ENCODE assay signal across 19 cellular contexts in the genomic region with DNA sequence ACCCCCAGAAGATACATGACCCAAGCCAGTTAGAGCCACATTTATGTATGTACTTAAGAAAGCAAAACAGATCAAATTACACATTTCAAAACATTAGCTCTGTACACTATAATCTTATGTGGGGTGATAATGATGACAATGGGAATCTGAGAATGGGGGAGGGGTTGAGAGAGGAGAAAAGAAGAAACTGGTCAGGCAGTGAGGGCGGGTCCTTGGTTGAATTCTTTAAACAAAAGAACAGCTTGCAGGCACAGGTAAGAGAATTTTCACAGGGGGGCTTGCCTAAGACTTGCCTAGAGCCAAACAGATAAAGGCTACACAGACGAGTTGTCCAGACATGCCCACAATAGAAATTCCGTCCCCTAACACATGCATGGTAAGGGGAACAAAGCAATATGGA.
A peak's percentile ranks its signal among the peaks of the same experiment; 100 is the strongest.
DNase-seq lines count a peak whose midpoint lies in the region; FAIRE-seq and TF ChIP-seq lines count a peak whose summit lies in the region.
"Had no signal": no experiment of that assay in that cellular context is flagged by ENCODE, and none has a peak within 500 bp of the region (broad histone marks: within the 10 kb centered on the region; RNA-seq: fewer than 3 reads in every experiment).

No MANE protein-coding gene starts in this region.

- H3K27me3 Mint-ChIP-seq in type B pancreatic cell, result no peaks in the 10 kb centered on the region

- peak overlapping the region; percentile 92 for H2BK120ac ChIP-seq in H1 (replicated peaks; ENCODE audit: low read depth, low read length)

- H3K23ac ChIP-seq in H1 (ENCODE audit: insufficient read length), result no peak overlapping the region

- no peaks in the 10 kb centered on the region for H4K20me1 ChIP-seq in H1 (replicated peaks in 1 of 2; ENCODE audit: control insufficient read depth in 1 of 2, insufficient read depth in 2 of 2, low read length in 2 of 2)

- no peak overlapping the region for H3K14ac ChIP-seq in H1 (ENCODE audit: insufficient read length)

- H2BK12ac ChIP-seq in H1 (ENCODE audit: low read depth, low read length), result no peak overlapping the region; the same call in 1 of the 2 replicates

- H3K27ac ChIP-seq in H1 (ENCODE audit: low read depth, low read length), result no peak overlapping the region
- H3K27ac ChIP-seq: C4-2B, SJCRH30 had no signal

- TF ChIP-seq RAD21 in H1 (IDR thresholded peaks at IDR 0.05 in 1 of 2, conservative IDR thresholded peaks at IDR 0.05 in 1 of 2; ENCODE audit: low read depth in 2 of 2, low read length in 2 of 2), result no peak

- no peaks in the 10 kb centered on the region for H3K9me3 ChIP-seq in H1 (ENCODE audit: insufficient read depth in 2 of 2, low read depth in 1 of 2, low read length in 1 of 2)
- no peaks in the 10 kb centered on the region; the same call in 1 of the 2 replicates for H3K9me3 ChIP-seq in HAP-1
- H3K9me3 ChIP-seq: MG63, SJCRH30 had no signal

- H2BK5ac ChIP-seq in H1 (ENCODE audit: low read depth, low read length), result no peak overlapping the region; the same call in 1 of the 2 replicates

- H3K9me3 Mint-ChIP-seq in type B pancreatic cell, result peaks cover 4% of the 10 kb centered on the region

- H3K9ac ChIP-seq in H1 (replicated peaks in 1 of 4; ENCODE audit: extremely low read depth in 1 of 4, low read depth in 3 of 4, low read length in 3 of 4), result no peak overlapping the region

- no peak for FAIRE-seq in H1 (lab: Jason Lieb, UNC)
- FAIRE-seq: H54 had no signal

- no peak overlapping the region for H3K4me3 Mint-ChIP-seq in type B pancreatic cell
- H3K4me3 Mint-ChIP-seq: HFFc6 had no signal

- H3K4me1 Mint-ChIP-seq in type B pancreatic cell (ENCODE audit: unreplicated experiment), result no peaks in the 10 kb centered on the region

- 80% methylated on average over 3 of the region's 3 CpGs; no CpG with 5 or more reads in 1 of the 2 experiments for WGBS in H1 (ENCODE audit: extremely low coverage in 1 of 2, insufficient coverage in 1 of 2, insufficient read length in 1 of 2, insufficient replicate concordance in 2 of 2, low coverage in 1 of 2, low lambda C conversion rate in 2 of 2, missing lambda C conversion rate in 1 of 2), 2 experiments

- no peak overlapping the region for H2AK5ac ChIP-seq in H1 (ENCODE audit: low read depth, low read length)

- no peak for TF ChIP-seq POLR2A in H1 (IDR thresholded peaks at IDR 0.05; ENCODE audit: control extremely low read depth in 1 of 2, low read depth in 2 of 2, low read length in 2 of 2)

- H3K4me2 ChIP-seq in H1 (ENCODE audit: insufficient read depth in 1 of 2, low read depth in 2 of 2, low read length in 2 of 2), result no peak overlapping the region

- H4K8ac ChIP-seq in H1 (ENCODE audit: extremely low read depth, insufficient read depth, low read length), result no peak overlapping the region

- no peaks in the 10 kb centered on the region for H3K79me1 ChIP-seq in H1 (ENCODE audit: low read depth, low read length)

- no peaks in the 10 kb centered on the region for H3K36me3 Mint-ChIP-seq in type B pancreatic cell

- H4K5ac ChIP-seq in H1 (ENCODE audit: insufficient read length, low read depth, low read length), result no peak overlapping the region

- H3K79me2 ChIP-seq in H1 (ENCODE audit: control insufficient read depth in 1 of 2, insufficient read depth in 2 of 2, low read length in 2 of 2), result no peaks in the 10 kb centered on the region; a peak in 1 of 4 replicates

- H3K4me1 ChIP-seq in H1 (replicated peaks in 1 of 4; ENCODE audit: control insufficient read depth in 3 of 4, insufficient read depth in 4 of 4, low read length in 3 of 4) (peaks cover 0 to 6% (median 0%) of the 10 kb centered on the region in 4 experiments; a peak in 2 of 7 replicates), HAP-1 (no peaks in the 10 kb centered on the region)
- H3K4me1 ChIP-seq: SJCRH30 had no signal

- no peak overlapping the region for H2AFZ ChIP-seq in H1 (ENCODE audit: low read length)

- TF ChIP-seq EP300 in H1 (IDR thresholded peaks at IDR 0.05; ENCODE audit: borderline replicate concordance in 1 of 2, low read depth in 2 of 2, low read length in 2 of 2), result no peak

- H3K18ac ChIP-seq in H1 (ENCODE audit: extremely low read depth, low read length), result 0 out of 2 replicates have a peak overlapping the region, but pooled peaks have one; percentile 42

- H2BK20ac ChIP-seq in H1 (ENCODE audit: low read length), result no peak overlapping the region

- H2BK15ac ChIP-seq in H1 (ENCODE audit: low read length), result no peak overlapping the region

- DNase-seq in NCI-H510A treated with DMSO at 0.1 percent for 48 hours (lab: John Stamatoyannopoulos, UW) (peak; percentile 3), NCI-H510A (lab: John Stamatoyannopoulos, UW) (no peak), NCI-H2227 treated with DMSO at 0.1 percent for 48 hours (lab: John Stamatoyannopoulos, UW) (peak; percentile 9), H1 (ENCODE audit: low read depth in 1 of 2, low spot score in 2 of 2) (no peak), type B pancreatic cell (ENCODE audit: extremely low spot score, unreplicated experiment) (no peak), HAP-1 (ENCODE audit: low spot score in 2 of 2) (no peak), NCI-H2029 treated with DMSO at 0.1 percent for 48 hours (lab: John Stamatoyannopoulos, UW) (no peak), T1000 (lab: John Stamatoyannopoulos, UW) (no peak)
- DNase-seq: 8988T, EL, HFFc6, Kasumi-1, MG63, NCI-H187 treated with DMSO at 0.1 percent for 48 hours, NCI-H526 treated with DMSO at 0.1 percent for 48 hours, SJCRH30, T-helper 1 cell had no signal

- H4K91ac ChIP-seq in H1 (replicated peaks; ENCODE audit: insufficient read length, low read length), result peak overlapping the region; percentile 17

- no peak overlapping the region for H3K4me3 ChIP-seq in H1 (ENCODE audit: extremely low read depth in 1 of 4, insufficient read depth in 2 of 4, low read depth in 3 of 4, low read length in 4 of 4)
- H3K4me3 ChIP-seq in HAP-1, result no peak overlapping the region
- H3K4me3 ChIP-seq: MG63, SJCRH30 had no signal

- H3K27me3 ChIP-seq in H1 (replicated peaks in 1 of 4; ENCODE audit: control insufficient read depth in 3 of 4, extremely low read depth in 1 of 4, insufficient read depth in 3 of 4, low read length in 3 of 4), result no peaks in the 10 kb centered on the region
- no peaks in the 10 kb centered on the region for H3K27me3 ChIP-seq in HAP-1 (ENCODE audit: low read depth)
- H3K27me3 ChIP-seq: MG63, SJCRH30 had no signal

- POLR2A ChIA-PET in H1 (lab: Charles Lee; ENCODE audit: partially characterized antibody), result no interaction called here

- H3K36me3 ChIP-seq in H1 (ENCODE audit: control insufficient read depth in 2 of 4, insufficient read depth in 4 of 4, low read length in 3 of 4) (no peaks in the 10 kb centered on the region), HAP-1 (replicated peaks) (no peaks in the 10 kb centered on the region)
- H3K36me3 ChIP-seq: MG63, SJCRH30 had no signal

- no peak overlapping the region for H3K56ac ChIP-seq in H1 (replicated peaks; ENCODE audit: insufficient read length, low read depth, low read length)

- CTCF ChIA-PET in H1 (lab: Charles Lee; ENCODE audit: partially characterized antibody), result interaction anchor here (0.7 to 1.6 kb wide), 3 partner anchors 20 to 481 kb away, joined by 3 read pairs; no protein-coding TSS in a partner anchor

- TF ChIP-seq CTCF in H1 (IDR thresholded peaks at IDR 0.05; ENCODE audit: control extremely low read depth in 1 of 3, insufficient read depth in 1 of 3, low read depth in 1 of 3, low read length in 3 of 3) (no peak), type B pancreatic cell (conservative IDR thresholded peaks at IDR 0.05) (no peak)

- peak overlapping the region; percentile 3 for H3K27ac Mint-ChIP-seq in type B pancreatic cell
- H3K27ac Mint-ChIP-seq: HFFc6 had no signal

- no peaks in the 10 kb centered on the region; the same call in 1 of the 2 replicates for H3K23me2 ChIP-seq in H1 (ENCODE audit: low read depth, low read length)

- in situ Hi-C loops in HAP-1 (cut with MboI; ENCODE audit: low sequenced_read_pairs), result no loop called here

- H3K4ac ChIP-seq in H1 (replicated peaks; ENCODE audit: insufficient read length, low read depth, low read length), result no peak overlapping the region

TF ChIP-seq in H1, 55 proteins besides CTCF, POLR2A, EP300 and RAD21:
- TF ChIP-seq CBX8 (IDR thresholded peaks at IDR 0.05; ENCODE audit: borderline replicate concordance, low read depth, low read length) (no peak), MAFK (IDR thresholded peaks at IDR 0.05; ENCODE audit: low read depth, low read length) (no peak), YY1 (IDR thresholded peaks at IDR 0.05; ENCODE audit: low read depth, low read length) (0 out of 2 replicates have a peak, but pooled peaks have one; percentile 10), EZH2 (IDR thresholded peaks at IDR 0.05; ENCODE audit: low read depth, low read length, severe bottlenecking) (no peak)

Comparison
In these comparisons a context has a peak if more than half of its experiments do, and no peak if none do; other contexts are left out.
1. DNase-seq: peak in NCI-H510A treated with DMSO at 0.1 percent for 48 hours (single experiment) and NCI-H2227 treated with DMSO at 0.1 percent for 48 hours (single experiment); none in NCI-H510A (single experiment), H1 (0 of 2), type B pancreatic cell (single experiment), HAP-1 (0 of 2), NCI-H2029 treated with DMSO at 0.1 percent for 48 hours (single experiment) and T1000 (single experiment).